ENCODE assay signal across 9 cellular contexts in genomic region chr2:62340981-62341624, GRCh38.
DNase-seq lines count a peak whose midpoint lies in the region; ATAC-seq lines count a peak whose summit lies in the region.
"Had no signal": no experiment of that assay in that cellular context is flagged by ENCODE, and none has a peak within 500 bp of the region (broad histone marks: within the 10 kb centered on the region; RNA-seq: fewer than 3 reads in every experiment).

No MANE protein-coding gene starts in this region.

- H3K4me2 ChIP-seq in trophoblast cell (ENCODE audit: low read length) = no peak overlapping the region

- no peaks in the 10 kb centered on the region for H3K79me1 ChIP-seq in trophoblast cell (ENCODE audit: low read length)

- no peak overlapping the region for H4K91ac ChIP-seq in trophoblast cell (ENCODE audit: low read depth, low read length)

- H2AK5ac ChIP-seq in trophoblast cell (ENCODE audit: low read length) = no peak overlapping the region

- no peak overlapping the region for H3K4me3 ChIP-seq in trophoblast cell (ENCODE audit: low read depth, low read length)
- H3K4me3 ChIP-seq: ovary had no signal

- H2BK5ac ChIP-seq in trophoblast cell (ENCODE audit: low read depth, low read length, poor library complexity) = no peak overlapping the region

- no peaks in the 10 kb centered on the region for H3K36me3 ChIP-seq in trophoblast cell (ENCODE audit: control insufficient read depth in 1 of 2, insufficient read depth in 2 of 2, low read length in 2 of 2)
- H3K36me3 ChIP-seq: ovary had no signal

- H3K14ac ChIP-seq in trophoblast cell (ENCODE audit: low read length) = no peak overlapping the region

- no peaks in the 10 kb centered on the region for H3K4me1 ChIP-seq in trophoblast cell (ENCODE audit: control insufficient read depth in 1 of 2, insufficient read depth in 2 of 2, low read length in 2 of 2)

- H3K18ac ChIP-seq in trophoblast cell (ENCODE audit: low read length) = no peak overlapping the region

- peak; percentile 78 for ATAC-seq in GM18868 (IDR thresholded peaks at IDR 0.05; ENCODE audit: unreplicated experiment)
- peak; percentile 65 for ATAC-seq in HG03103 (IDR thresholded peaks at IDR 0.05; ENCODE audit: low read depth, unreplicated experiment)
- no peak for ATAC-seq in HG03159 (IDR thresholded peaks at IDR 0.05; ENCODE audit: unreplicated experiment)

- H3K9me3 ChIP-seq in trophoblast cell (ENCODE audit: insufficient read depth, low read depth, low read length) = no peaks in the 10 kb centered on the region
- H3K9me3 ChIP-seq: ovary had no signal

- H2AFZ ChIP-seq in trophoblast cell (ENCODE audit: insufficient read depth, low read length, poor library complexity) = no peak overlapping the region

- H3K27ac ChIP-seq in trophoblast cell (ENCODE audit: low read depth, low read length) = no peak overlapping the region
- H3K27ac ChIP-seq: ovary had no signal

- H4K8ac ChIP-seq in trophoblast cell (ENCODE audit: low read depth, low read length) = no peak overlapping the region

- no CpG with 5 or more reads among the region's 5 CpGs for WGBS in trophoblast cell (ENCODE audit: extremely low coverage, insufficient coverage, insufficient read length)

- H4K12ac ChIP-seq in trophoblast cell (ENCODE audit: low read depth, low read length) = no peak overlapping the region

- H3K27me3 ChIP-seq in trophoblast cell (ENCODE audit: insufficient read depth, low read length) = no peaks in the 10 kb centered on the region
- H3K27me3 ChIP-seq: ovary had no signal

- H2BK120ac ChIP-seq in trophoblast cell (ENCODE audit: insufficient read depth, low read length, poor library complexity) = no peak overlapping the region

- H3K79me2 ChIP-seq in trophoblast cell (ENCODE audit: control insufficient read depth, insufficient read depth, low read length, poor library complexity) = no peaks in the 10 kb centered on the region

- no peak overlapping the region for H3K4ac ChIP-seq in trophoblast cell (ENCODE audit: low read depth, low read length)

- no peak overlapping the region for H3K23ac ChIP-seq in trophoblast cell (ENCODE audit: low read length)

- no peak overlapping the region for H2BK12ac ChIP-seq in trophoblast cell (ENCODE audit: low read length)

- no peak overlapping the region for H3K9ac ChIP-seq in trophoblast cell (ENCODE audit: low read length)

- DNase-seq in RKO (ENCODE audit: low spot score) (peak; percentile 45), left kidney (ENCODE audit: low read depth, low spot score) (peak; percentile 77), trophoblast cell (no peak), putamen (ENCODE audit: low spot score) (no peak), NCI-H524 treated with DMSO at 0.1 percent for 48 hours (lab: John Stamatoyannopoulos, UW) (no peak)

Comparison
In these comparisons a context has a peak if more than half of its experiments do, and no peak if none do; other contexts are left out.
1. DNase-seq: peak in RKO (single experiment) and left kidney (single experiment); none in trophoblast cell (0 of 2), putamen (single experiment) and NCI-H524 treated with DMSO at 0.1 percent for 48 hours (single experiment).